ENCODE assay signal across 27 cellular contexts in genomic region chr3:65712156-65712555, GRCh38.
DNase-seq lines count a peak whose midpoint lies in the region; ATAC-seq and TF ChIP-seq lines count a peak whose summit lies in the region.
"Had no signal": no experiment of that assay in that cellular context is flagged by ENCODE, and none has a peak within 500 bp of the region (broad histone marks: within the 10 kb centered on the region; RNA-seq: fewer than 3 reads in every experiment).

No MANE protein-coding gene starts in this region.

- TF ChIP-seq POLR2A in body of pancreas (IDR thresholded peaks at IDR 0.05): no peak
- TF ChIP-seq POLR2A in sigmoid colon (IDR thresholded peaks at IDR 0.05): no peak

- no peak for TF ChIP-seq EP300 in sigmoid colon (IDR thresholded peaks at IDR 0.05)

- WGBS in body of pancreas, 2 donors: 89 to 94% methylated on average over 6 of the region's 6 CpGs
- 75 to 83% methylated on average over 6 of the region's 6 CpGs for whole genome bisulfite sequencing in sigmoid colon, 2 donors

- H3K27me3 ChIP-seq in body of pancreas (no peaks in the 10 kb centered on the region), sigmoid colon (no peaks in the 10 kb centered on the region)
- H3K27me3 ChIP-seq: BE2C, thyroid gland had no signal

- ATAC-seq in HG02571 (IDR thresholded peaks at IDR 0.05; ENCODE audit: unreplicated experiment) (no peak), body of pancreas (no peak)
- ATAC-seq: naive thymus-derived CD4-positive, alpha-beta T cell; PC-3; stimulated activated naive CD8-positive, alpha-beta T cell treated with anti-CD3 and anti-CD28 coated beads, Interleukin-15, amount 100 ng/mL, for 72 hours had no signal

- no peaks in the 10 kb centered on the region for H3K36me3 Mint-ChIP-seq in endothelial cell (ENCODE audit: low read depth, unreplicated experiment)
- H3K36me3 Mint-ChIP-seq: naive thymus-derived CD4-positive, alpha-beta T cell had no signal

- H3K9me3 ChIP-seq in body of pancreas (no peaks in the 10 kb centered on the region), sigmoid colon (no peaks in the 10 kb centered on the region)
- H3K9me3 ChIP-seq: BE2C, left ventricle myocardium inferior, thyroid gland had no signal

- peaks cover 31% of the 10 kb centered on the region for H3K4me1 Mint-ChIP-seq in endothelial cell (ENCODE audit: unreplicated experiment)
- H3K4me1 Mint-ChIP-seq: activated CD4-positive, alpha-beta T cell treated with anti-CD3 and anti-CD28 coated beads, Interleukin-2, amount 10 ng/mL, durations not matched to agents 24 days and 14 days; naive thymus-derived CD4-positive, alpha-beta T cell; stimulated activated naive CD8-positive, alpha-beta T cell treated with anti-CD3 and anti-CD28 coated beads, Interleukin-15, amount 100 ng/mL, for 72 hours had no signal

- H3K27me3 Mint-ChIP-seq in endothelial cell (ENCODE audit: unreplicated experiment): peaks cover 1% of the 10 kb centered on the region
- H3K27me3 Mint-ChIP-seq: activated CD4-positive, alpha-beta T cell treated with anti-CD3 and anti-CD28 coated beads, Interleukin-2, amount 10 ng/mL, durations not matched to agents 24 days and 14 days; activated T-cell treated with anti-CD3 and anti-CD28 coated beads, Interleukin-2, amount 50 U/mL, for 24 hours; naive thymus-derived CD4-positive, alpha-beta T cell; progenitor cell of endocrine pancreas; stimulated activated naive CD8-positive, alpha-beta T cell treated with anti-CD3 and anti-CD28 coated beads, Interleukin-15, amount 100 ng/mL, for 72 hours had no signal

- H3K4me3 Mint-ChIP-seq in endothelial cell (ENCODE audit: unreplicated experiment): no peak overlapping the region
- H3K4me3 Mint-ChIP-seq: activated CD4-positive, alpha-beta T cell treated with anti-CD3 and anti-CD28 coated beads, Interleukin-2, amount 10 ng/mL, durations not matched to agents 24 days and 14 days; activated T-cell treated with anti-CD3 and anti-CD28 coated beads, Interleukin-2, amount 50 U/mL, for 24 hours; naive thymus-derived CD4-positive, alpha-beta T cell; stimulated activated naive CD8-positive, alpha-beta T cell treated with anti-CD3 and anti-CD28 coated beads, Interleukin-15, amount 100 ng/mL, for 72 hours had no signal

- H3K4me3 ChIP-seq in body of pancreas (no peak overlapping the region), sigmoid colon (no peak overlapping the region)
- H3K4me3 ChIP-seq: left ventricle myocardium inferior, thyroid gland had no signal

- H3K36me3 ChIP-seq in body of pancreas (replicated peaks in 1 of 2; ENCODE audit: insufficient read depth in 1 of 2, low read depth in 2 of 2) (no peaks in the 10 kb centered on the region), sigmoid colon (no peaks in the 10 kb centered on the region)
- H3K36me3 ChIP-seq: BE2C, left ventricle myocardium inferior, thyroid gland, WERI-Rb-1 had no signal

- intact Hi-C loops in body of pancreas (cut with DNase I) (no loop called here), sigmoid colon (cut with DNase I) (no loop called here)

- DNase-seq in AG20443 (ENCODE audit: low spot score) (peak; percentile 61), LHCN-M2 (ENCODE audit: low read depth) (peak; percentile 51), endothelial cell (ENCODE audit: low spot score) (no peak), myocyte (ENCODE audit: low read depth) (peak; percentile 49), NCI-H1105 (lab: John Stamatoyannopoulos, UW) (no peak), body of pancreas (no peak), sigmoid colon (no peak)
- DNase-seq: activated CD4-positive, alpha-beta T cell treated with anti-CD3 and anti-CD28 coated beads, Interleukin-2, amount 10 ng/mL, durations not matched to agents 24 days and 14 days; activated gamma-delta T cell; activated T-cell treated with anti-CD3 and anti-CD28 coated beads, Interleukin-2, amount 50 U/mL, for 24 hours; BE2C; DMS153; GDM1; left ventricle myocardium inferior; naive thymus-derived CD4-positive, alpha-beta T cell; NCI-H1092 treated with DMSO at 0.1 percent for 48 hours; NCI-H187 treated with DMSO at 0.1 percent for 48 hours; NCI-H2171 treated with DMSO at 0.1 percent for 48 hours; NCI-H524; NK-92 treated with Interleukin-12 subunit alpha and Interleukin-12 subunit beta, amount 100 ng/mL, for 24 hours; PC-3; SHP77; stimulated activated naive CD8-positive, alpha-beta T cell treated with anti-CD3 and anti-CD28 coated beads, Interleukin-15, amount 100 ng/mL, for 72 hours; thyroid gland had no signal

- H3K9me3 Mint-ChIP-seq in endothelial cell (ENCODE audit: unreplicated experiment): no peaks in the 10 kb centered on the region
- H3K9me3 Mint-ChIP-seq: activated CD4-positive, alpha-beta T cell treated with anti-CD3 and anti-CD28 coated beads, Interleukin-2, amount 10 ng/mL, durations not matched to agents 24 days and 14 days; stimulated activated naive CD8-positive, alpha-beta T cell treated with anti-CD3 and anti-CD28 coated beads, Interleukin-15, amount 100 ng/mL, for 72 hours had no signal

- H3K4me1 ChIP-seq in body of pancreas (peaks cover 14% of the 10 kb centered on the region), sigmoid colon (peaks cover 0 to 6% (median 0%) of the 10 kb centered on the region in 4 donors)
- H3K4me1 ChIP-seq: BE2C had no signal

- no peak overlapping the region for H3K27ac ChIP-seq in body of pancreas
- no peak overlapping the region for H3K27ac ChIP-seq in sigmoid colon
- H3K27ac ChIP-seq: left ventricle myocardium inferior, thyroid gland, WERI-Rb-1 had no signal

- peak overlapping the region; percentile 45 for H3K27ac Mint-ChIP-seq in endothelial cell (ENCODE audit: unreplicated experiment)
- H3K27ac Mint-ChIP-seq: activated CD4-positive, alpha-beta T cell treated with anti-CD3 and anti-CD28 coated beads, Interleukin-2, amount 10 ng/mL, durations not matched to agents 24 days and 14 days; activated T-cell treated with anti-CD3 and anti-CD28 coated beads, Interleukin-2, amount 50 U/mL, for 24 hours; naive thymus-derived CD4-positive, alpha-beta T cell; progenitor cell of endocrine pancreas; stimulated activated naive CD8-positive, alpha-beta T cell treated with anti-CD3 and anti-CD28 coated beads, Interleukin-15, amount 100 ng/mL, for 72 hours had no signal

- TF ChIP-seq CTCF in endothelial cell (IDR thresholded peaks at IDR 0.05; ENCODE audit: unreplicated experiment) (no peak), body of pancreas (IDR thresholded peaks at IDR 0.05) (no peak), sigmoid colon (IDR thresholded peaks at IDR 0.05) (no peak)

Comparison
In these comparisons a context has a peak if more than half of its experiments do, and no peak if none do; other contexts are left out.
1. DNase-seq: peak in AG20443 (single experiment), LHCN-M2 (single experiment) and myocyte (single experiment); none in endothelial cell (single experiment), NCI-H1105 (single experiment), body of pancreas (0 of 4) and sigmoid colon (single experiment).